ENCODE assay signal across 9 cellular contexts in the genomic region with DNA sequence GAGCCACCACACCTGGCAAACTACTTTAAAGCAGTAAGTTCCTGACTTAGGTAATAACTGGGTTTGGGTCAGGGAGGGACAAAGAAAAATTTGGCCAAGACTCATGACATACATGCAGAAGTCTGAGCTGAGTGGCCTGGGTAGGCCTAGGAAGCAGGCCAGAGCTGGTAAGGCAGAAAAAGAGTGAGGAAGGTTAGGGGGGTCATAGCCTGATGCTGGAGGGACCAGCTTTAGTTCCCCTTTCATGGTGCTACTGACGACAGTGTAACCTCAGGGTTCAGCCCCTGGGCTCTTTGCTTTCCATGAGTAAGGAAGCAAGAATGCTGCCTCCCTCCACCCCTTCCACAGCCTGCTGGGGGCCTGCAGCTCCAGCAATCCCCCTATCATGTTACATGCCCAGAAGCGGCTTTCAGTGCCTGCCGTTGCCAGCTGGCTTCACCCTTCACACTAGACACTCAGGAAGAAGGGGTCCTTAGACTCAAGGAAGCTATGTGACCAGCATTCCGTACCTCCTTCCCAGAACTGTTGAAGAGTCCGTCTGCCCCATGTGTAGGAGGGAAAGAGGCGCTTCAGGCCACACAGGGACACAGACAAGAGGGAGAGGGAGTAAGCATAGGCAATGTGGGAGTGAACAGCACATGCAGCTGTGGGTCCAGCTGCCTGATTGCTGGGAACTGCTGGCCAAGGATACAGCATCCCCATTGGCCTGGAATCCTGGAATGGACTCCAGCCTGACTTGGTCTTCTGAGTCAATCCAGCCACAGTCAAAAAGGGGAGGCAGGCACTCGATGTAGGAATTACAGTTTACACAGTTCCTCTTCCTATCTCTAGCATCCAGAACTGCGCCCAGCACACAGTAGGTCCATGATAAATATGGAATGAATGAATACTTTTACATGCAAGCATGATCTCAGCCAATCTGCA. TPM values are rescaled to one million over a fixed set of nuclear protein-coding genes. Genes with fewer than 3 reads are reported as not detected.
DNase-seq lines count a peak whose midpoint lies in the region; ATAC-seq and TF ChIP-seq lines count a peak whose summit lies in the region.
"Had no signal": no experiment of that assay in that cellular context is flagged by ENCODE, and none has a peak within 500 bp of the region (broad histone marks: within the 10 kb centered on the region; RNA-seq: fewer than 3 reads in every experiment).

No MANE protein-coding gene starts in this region.

- no peak overlapping the region for H3K4me3 ChIP-seq in mucosa of descending colon

- intact Hi-C loops in dendritic cell treated with granulocyte-macrophage colony-stimulating factor and Interleukin-4, amounts not matched to agents 40 ng/mL and 50 ng/mL, for 4 days (cut with micrococcal nuclease), result loop anchor here (1.0 kb wide), 1 partner anchor 17 kb away; no protein-coding TSS in a partner anchor
- intact Hi-C loops in mucosa of descending colon (cut with DNase I, micrococcal nuclease), result no loop called here

- no peaks in the 10 kb centered on the region for H3K27me3 Mint-ChIP-seq in dendritic cell treated with granulocyte-macrophage colony-stimulating factor and Interleukin-4, amounts not matched to agents 40 ng/mL and 50 ng/mL, for 4 days

- no peaks in the 10 kb centered on the region for H3K9me3 ChIP-seq in mucosa of descending colon

- TF ChIP-seq CTCF in mucosa of descending colon (IDR thresholded peaks at IDR 0.05), result no peak

- H3K27ac Mint-ChIP-seq in dendritic cell treated with granulocyte-macrophage colony-stimulating factor and Interleukin-4, amounts not matched to agents 40 ng/mL and 50 ng/mL, for 4 days, result peak overlapping the region; percentile 93

- H3K4me1 ChIP-seq in mucosa of descending colon (ENCODE audit: low read depth), result peaks cover 23% of the 10 kb centered on the region

- ATAC-seq in mucosa of descending colon, result peak; percentile 43
- ATAC-seq in HG03439 (IDR thresholded peaks at IDR 0.05; ENCODE audit: unreplicated experiment), result no peak

- no peaks in the 10 kb centered on the region for H3K36me3 ChIP-seq in mucosa of descending colon (ENCODE audit: low read depth)

- H3K9me3 Mint-ChIP-seq in dendritic cell treated with granulocyte-macrophage colony-stimulating factor and Interleukin-4, amounts not matched to agents 40 ng/mL and 50 ng/mL, for 4 days, result no peaks in the 10 kb centered on the region
- H3K9me3 Mint-ChIP-seq: naive B cell had no signal

- DNase-seq in GDM1 (lab: John Stamatoyannopoulos, UW) (peak; percentile 40), NOMO-1 (lab: John Stamatoyannopoulos, UW; ENCODE audit: unreplicated experiment in 2 of 2) (peak; percentile 39 to 48), mucosa of descending colon (peak; percentile 50 to 76 (median 54)), GM19238 (ENCODE audit: insufficient read length, low spot score) (no peak), NCI-H2029 (lab: John Stamatoyannopoulos, UW) (no peak)
- DNase-seq in activated CD4-positive, alpha-beta T cell treated with anti-CD3 and anti-CD28 coated beads for 48 hours, result no peak
- DNase-seq: naive B cell had no signal

- H3K36me3 Mint-ChIP-seq in dendritic cell treated with granulocyte-macrophage colony-stimulating factor and Interleukin-4, amounts not matched to agents 40 ng/mL and 50 ng/mL, for 4 days (ENCODE audit: low read depth), result peaks cover 15% of the 10 kb centered on the region
- H3K36me3 Mint-ChIP-seq: naive B cell had no signal

- H3K4me3 Mint-ChIP-seq in dendritic cell treated with granulocyte-macrophage colony-stimulating factor and Interleukin-4, amounts not matched to agents 40 ng/mL and 50 ng/mL, for 4 days, result peak overlapping the region; percentile 30

- peaks cover 80% of the 10 kb centered on the region for H3K4me1 Mint-ChIP-seq in dendritic cell treated with granulocyte-macrophage colony-stimulating factor and Interleukin-4, amounts not matched to agents 40 ng/mL and 50 ng/mL, for 4 days (ENCODE audit: low read depth)

RNA-seq across cellular contexts. Expression of a gene that starts 4.1 kb away (rescaled TPM):
- 10 to 100 TPM in 1 of 3 donors, 1 to 10 TPM in 2; 4.6 to 10.3 (median 5.8) TPM for total RNA-seq in mucosa of descending colon

RNA-seq across cellular contexts. Expression of a gene that starts 32.4 kb away (rescaled TPM):
- total RNA-seq in mucosa of descending colon, result 100 to 1,000 TPM in 1 of 3 donors, 10 to 100 TPM in 2; 53.5 to 141 (median 57.2) TPM

Comparison
In these comparisons a context has a peak if more than half of its experiments do, and no peak if none do; other contexts are left out.
1. DNase-seq: peak in GDM1 (single experiment), NOMO-1 (2 of 2) and mucosa of descending colon (3 of 3); none in activated CD4-positive, alpha-beta T cell treated with anti-CD3 and anti-CD28 coated beads for 48 hours (single experiment), GM19238 (single experiment) and NCI-H2029 (single experiment).